8 cellular contexts compared by ENCODE assay signal in genomic region chr7:10973942-10974716, GRCh38. TPM values are rescaled to one million over a fixed set of nuclear protein-coding genes. Genes with fewer than 3 reads are reported as not detected.
A peak's percentile ranks its signal among the peaks of the same experiment; 100 is the strongest.
DNase-seq lines count a peak whose midpoint lies in the region; ATAC-seq and TF ChIP-seq lines count a peak whose summit lies in the region.

No MANE protein-coding gene starts in this region.

- peak overlapping the region; percentile 61 to 83 (median 70) for H3K4me3 ChIP-seq in Peyer's patch
- H3K4me3 ChIP-seq in astrocyte of the spinal cord (ENCODE audit: low read depth, low read length): peak overlapping the region; percentile 81
- H3K4me3 ChIP-seq in iPS-18c (ENCODE audit: insufficient read depth, low read depth, low read length): peak overlapping the region; percentile 86

- in situ Hi-C loops in astrocyte of the spinal cord (cut with HindIII; ENCODE audit: low sequenced_read_pairs): no loop called here

- peak; percentile 68 for DNase-seq in D341Med (ENCODE audit: low spot score)
- peak in 2 of 3 donors; percentile 25 to 50 for DNase-seq in Peyer's patch
- DNase-seq in astrocyte of the spinal cord (ENCODE audit: low read depth, low spot score): peak; percentile 37
- peak; percentile 61 for DNase-seq in sciatic nerve (ENCODE audit: low spot score)
- no peak for DNase-seq in ecto neural progenitor cell (ENCODE audit: low spot score)

- H3K9me3 ChIP-seq in Peyer's patch (no peaks in the 10 kb centered on the region), iPS-18c (ENCODE audit: control insufficient read depth, insufficient read depth, low read length) (no peaks in the 10 kb centered on the region)

- TF ChIP-seq CTCF in Peyer's patch (IDR thresholded peaks at IDR 0.05): no peak
- TF ChIP-seq CTCF in astrocyte of the spinal cord (IDR thresholded peaks at IDR 0.05; ENCODE audit: low read depth, low read length): no peak

- intact Hi-C loops in sciatic nerve (cut with DNase I): no loop called here

- H3K27me3 ChIP-seq in Peyer's patch: no peaks in the 10 kb centered on the region

- ATAC-seq in GM19395 (IDR thresholded peaks at IDR 0.05; ENCODE audit: unreplicated experiment) (peak; percentile 33), HG03432 (IDR thresholded peaks at IDR 0.05; ENCODE audit: unreplicated experiment) (peak; percentile 27), sciatic nerve (peak; percentile 45)

- H3K27ac ChIP-seq in Peyer's patch: peak overlapping the region; percentile 74 to 85 (median 81)

- TF ChIP-seq POLR2A in Peyer's patch (IDR thresholded peaks at IDR 0.05): no peak

- no peaks in the 10 kb centered on the region for H3K36me3 ChIP-seq in Peyer's patch

- H3K4me1 ChIP-seq in Peyer's patch: peaks cover 0 to 8% (median 0%) of the 10 kb centered on the region in 4 donors

RNA-seq across cellular contexts. Expression of gene PHF14, which starts 0.5 kb away (rescaled TPM):
- total RNA-seq in Peyer's patch: 100 to 1,000 TPM in 1 of 4 donors, 10 to 100 TPM in 3; 26.6 to 172 (median 42.9) TPM
- total RNA-seq in sciatic nerve: 50.3 TPM
